10 cellular contexts compared by ENCODE assay signal in genomic region chr11:71251159-71251721, GRCh38. TPM values are rescaled to one million over a fixed set of nuclear protein-coding genes. Genes with fewer than 3 reads are reported as not detected.
A peak's percentile ranks its signal among the peaks of the same experiment; 100 is the strongest.
DNase-seq lines count a peak whose midpoint lies in the region; ATAC-seq and TF ChIP-seq lines count a peak whose summit lies in the region.
"Had no signal": no experiment of that assay in that cellular context is flagged by ENCODE, and none has a peak within 500 bp of the region (broad histone marks: within the 10 kb centered on the region; RNA-seq: fewer than 3 reads in every experiment).

No MANE protein-coding gene starts in this region.

- H3K4me3 ChIP-seq in HUES64 (ENCODE audit: low read length) (peak overlapping the region; percentile 72), dorsolateral prefrontal cortex (peak overlapping the region in 55 of 59 donors; percentile 14 to 71 (median 52))

- peaks cover 11% of the 10 kb centered on the region for H3K4me1 Mint-ChIP-seq in mesothelial cell of epicardium
- H3K4me1 Mint-ChIP-seq in activated CD8-positive, alpha-beta T cell treated with anti-CD3 and anti-CD28 coated beads for 36 hours (ENCODE audit: low read depth) = no peaks in the 10 kb centered on the region
- no peaks in the 10 kb centered on the region for H3K4me1 Mint-ChIP-seq in T-helper 2 cell treated with Interferon-gamma antibody and Interleukin-4, amounts not matched to agents 5 μg/mL and 100 μg/mL, for 36 hours (ENCODE audit: low read depth)

- H3K9me3 ChIP-seq in HUES64 (ENCODE audit: insufficient read depth, low read depth, low read length) = no peaks in the 10 kb centered on the region

- H3K27ac ChIP-seq in HUES64 (ENCODE audit: low read depth, low read length) (no peak overlapping the region), dorsolateral prefrontal cortex (no peak overlapping the region)

- H3K27me3 Mint-ChIP-seq in mesothelial cell of epicardium (ENCODE audit: low read depth) = peaks cover 74% of the 10 kb centered on the region
- peaks cover 44% of the 10 kb centered on the region for H3K27me3 Mint-ChIP-seq in activated CD8-positive, alpha-beta T cell treated with anti-CD3 and anti-CD28 coated beads for 36 hours
- peaks cover 54% of the 10 kb centered on the region for H3K27me3 Mint-ChIP-seq in T-helper 2 cell treated with Interferon-gamma antibody and Interleukin-4, amounts not matched to agents 5 μg/mL and 100 μg/mL, for 36 hours (ENCODE audit: low read depth)

- no peaks in the 10 kb centered on the region for H3K36me3 Mint-ChIP-seq in mesothelial cell of epicardium
- H3K36me3 Mint-ChIP-seq in activated CD8-positive, alpha-beta T cell treated with anti-CD3 and anti-CD28 coated beads for 36 hours (ENCODE audit: low read depth) = no peaks in the 10 kb centered on the region
- H3K36me3 Mint-ChIP-seq in T-helper 2 cell treated with Interferon-gamma antibody and Interleukin-4, amounts not matched to agents 5 μg/mL and 100 μg/mL, for 36 hours (ENCODE audit: low read depth) = no peaks in the 10 kb centered on the region

- no peak overlapping the region for H3K27ac Mint-ChIP-seq in mesothelial cell of epicardium
- no peak overlapping the region for H3K27ac Mint-ChIP-seq in activated CD8-positive, alpha-beta T cell treated with anti-CD3 and anti-CD28 coated beads for 36 hours
- no peak overlapping the region for H3K27ac Mint-ChIP-seq in T-helper 2 cell treated with Interferon-gamma antibody and Interleukin-4, amounts not matched to agents 5 μg/mL and 100 μg/mL, for 36 hours

- CTCF ChIA-PET in activated CD8-positive, alpha-beta T cell treated with anti-CD3 and anti-CD28 coated beads for 36 hours (lab: Charles Lee) = no interaction called here

- ATAC-seq in activated CD8-positive, alpha-beta T cell treated with anti-CD3 and anti-CD28 coated beads for 36 hours = no peak
- ATAC-seq in GM18867 (IDR thresholded peaks at IDR 0.05; ENCODE audit: unreplicated experiment) = no peak

- intact Hi-C loops in dorsolateral prefrontal cortex (cut with DNase I) = loop anchor here in 1 of 2 donors (2.0 to 10.0 kb wide), 4 partner anchors 104 to 174 kb away; no protein-coding TSS in a partner anchor
- intact Hi-C loops in activated CD8-positive, alpha-beta T cell treated with anti-CD3 and anti-CD28 coated beads for 36 hours (cut with micrococcal nuclease) = no loop called here

- H3K36me3 ChIP-seq in HUES64 (ENCODE audit: insufficient read depth, low read length) = no peaks in the 10 kb centered on the region

- peaks cover 60% of the 10 kb centered on the region for H3K4me1 ChIP-seq in HUES64 (ENCODE audit: insufficient read depth, low read length)

- in situ Hi-C loops in ACHN (cut with HindIII; ENCODE audit: low pct_ligation_motif_present, low pct_unique_long_range_greater_than_20kb, low sequenced_read_pairs) = loop anchor here (10.0 kb wide), 1 partner anchor 56 kb away; no protein-coding TSS in a partner anchor

- no peak for TF ChIP-seq CTCF in dorsolateral prefrontal cortex (IDR thresholded peaks at IDR 0.05 in 54 of 56, conservative IDR thresholded peaks at IDR 0.05 in 2 of 56; ENCODE audit: low read depth in 1 of 56, partially characterized antibody in 56 of 56)
- TF ChIP-seq CTCF in mesothelial cell of epicardium (IDR thresholded peaks at IDR 0.05; ENCODE audit: unreplicated experiment) = no peak
- TF ChIP-seq CTCF in activated CD8-positive, alpha-beta T cell treated with anti-CD3 and anti-CD28 coated beads for 36 hours (IDR thresholded peaks at IDR 0.05) = no peak

- no peaks in the 10 kb centered on the region for H3K9me3 Mint-ChIP-seq in mesothelial cell of epicardium
- no peaks in the 10 kb centered on the region for H3K9me3 Mint-ChIP-seq in activated CD8-positive, alpha-beta T cell treated with anti-CD3 and anti-CD28 coated beads for 36 hours
- no peaks in the 10 kb centered on the region for H3K9me3 Mint-ChIP-seq in T-helper 2 cell treated with Interferon-gamma antibody and Interleukin-4, amounts not matched to agents 5 μg/mL and 100 μg/mL, for 36 hours

- peak; percentile 19 for DNase-seq in ACHN
- peak in 1 of 10 donors; percentile 51 for DNase-seq in dorsolateral prefrontal cortex
- no peak for DNase-seq in mesothelial cell of epicardium (ENCODE audit: low spot score in 2 of 2, unreplicated experiment in 2 of 2)
- no peak for DNase-seq in stimulated activated CD8-positive, alpha-beta memory T cell treated with anti-CD3 and anti-CD28 coated beads, Interleukin-4, amount 100 ng/mL, for 48 hours
- DNase-seq in activated CD8-positive, alpha-beta T cell treated with anti-CD3 and anti-CD28 coated beads for 36 hours = no peak
- no peak for DNase-seq in T-helper 2 cell treated with Interferon-gamma antibody and Interleukin-4, amounts not matched to agents 5 μg/mL and 100 μg/mL, for 36 hours (ENCODE audit: low spot score)
- DNase-seq: effector CD4-positive, alpha-beta T cell; stimulated activated CD4-positive, alpha-beta T cell treated with anti-CD3 and anti-CD28 coated beads, Interleukin-2, amount 100 ng/mL, for 48 hours had no signal

- WGBS in HUES64 = under 1% methylated on average over 63 of the region's 63 CpGs

- peak overlapping the region; percentile 86; the same call in 1 of the 2 replicates for H3K9ac ChIP-seq in HUES64 (ENCODE audit: low read depth, low read length)

- peaks cover 23% of the 10 kb centered on the region for H3K27me3 ChIP-seq in HUES64 (ENCODE audit: insufficient read depth, low read length)
- peaks cover 0 to 59% (median 29%) of the 10 kb centered on the region in 45 donors for H3K27me3 ChIP-seq in dorsolateral prefrontal cortex

- POLR2A ChIA-PET in activated CD8-positive, alpha-beta T cell treated with anti-CD3 and anti-CD28 coated beads for 36 hours (lab: Charles Lee) = no interaction called here

- peak overlapping the region; percentile 56 for H3K4me3 Mint-ChIP-seq in mesothelial cell of epicardium
- H3K4me3 Mint-ChIP-seq in activated CD8-positive, alpha-beta T cell treated with anti-CD3 and anti-CD28 coated beads for 36 hours = no peak overlapping the region
- H3K4me3 Mint-ChIP-seq in T-helper 2 cell treated with Interferon-gamma antibody and Interleukin-4, amounts not matched to agents 5 μg/mL and 100 μg/mL, for 36 hours = no peak overlapping the region

RNA-seq across cellular contexts. Expression of gene SHANK2, which starts 1.1 kb away (rescaled TPM):
- 11.5 TPM for polyA plus RNA-seq in HUES64 (2013, experiment 1 of 2)
- polyA plus RNA-seq in HUES64 (2013, experiment 2 of 2) = 15.2 TPM
- total RNA-seq in dorsolateral prefrontal cortex (100 to 1,000 TPM in 34 of 120 experiments, 10 to 100 TPM in 86; 24.5 to 131 (median 91.2) TPM), mesothelial cell of epicardium (2.1 to 3.8 TPM (median 2.2 TPM) in 3 replicates)
- not detected for total RNA-seq in activated CD8-positive, alpha-beta T cell treated with anti-CD3 and anti-CD28 coated beads for 36 hours
